ENCODE assay signal across 22 cellular contexts in the genomic region with DNA sequence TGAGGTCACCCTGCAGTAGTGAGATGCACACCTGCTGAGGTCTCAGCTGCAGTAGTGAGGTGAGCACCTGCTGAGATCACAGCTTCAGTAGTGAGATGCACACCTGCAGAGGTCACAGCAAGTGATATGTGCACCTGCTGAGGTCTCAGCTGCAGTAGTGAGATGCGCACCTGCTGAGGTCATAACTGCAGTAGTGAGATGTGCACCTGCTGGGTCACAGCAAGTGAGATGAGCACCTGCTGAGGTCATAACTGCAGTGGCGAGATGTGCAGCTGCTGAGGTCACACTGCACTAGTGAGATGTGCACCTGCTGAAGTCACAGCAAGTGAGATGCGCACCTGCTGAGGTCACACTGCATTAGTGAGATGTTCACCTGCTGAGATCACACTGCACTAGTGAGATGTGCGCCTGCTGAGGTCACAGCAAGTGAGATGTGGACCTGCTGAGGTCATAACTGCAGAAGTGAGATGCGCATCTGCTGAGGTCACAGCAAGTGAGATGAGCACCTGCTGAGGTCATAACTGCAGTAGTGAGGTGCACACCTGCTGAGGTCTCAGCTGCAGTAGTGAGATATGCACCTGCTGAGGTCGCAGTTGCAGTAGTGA. TPM values are rescaled to one million over a fixed set of nuclear protein-coding genes. Genes with fewer than 3 reads are reported as not detected.
DNase-seq lines count a peak whose midpoint lies in the region; ATAC-seq lines count a peak whose summit lies in the region.
"Had no signal": no experiment of that assay in that cellular context is flagged by ENCODE, and none has a peak within 500 bp of the region (broad histone marks: within the 10 kb centered on the region; RNA-seq: fewer than 3 reads in every experiment).

No MANE protein-coding gene starts in this region.

- H3K9me3 ChIP-seq in neuronal stem cell (replicated peaks in 1 of 2; ENCODE audit: control insufficient read depth in 2 of 2, insufficient read depth in 1 of 2, low read depth in 1 of 2, low read length in 2 of 2): no peaks in the 10 kb centered on the region
- H3K9me3 ChIP-seq: BE2C, SJCRH30 had no signal

- peak overlapping the region; percentile 68 for H3K18ac ChIP-seq in neuronal stem cell (ENCODE audit: low read length)

- peaks cover 3% of the 10 kb centered on the region for H3K79me1 ChIP-seq in neuronal stem cell (ENCODE audit: low read depth, low read length)

- H2BK120ac ChIP-seq in neuronal stem cell (ENCODE audit: low read depth, low read length): no peak overlapping the region

- DNase-seq in DMS53 (lab: John Stamatoyannopoulos, UW) (peak; percentile 30), DMS53 treated with DMSO at 0.1 percent for 48 hours (lab: John Stamatoyannopoulos, UW; ENCODE audit: unreplicated experiment) (no peak), COLO668 (lab: John Stamatoyannopoulos, UW; ENCODE audit: unreplicated experiment) (peak; percentile 15), NCI-H69 (lab: John Stamatoyannopoulos, UW) (peak; percentile 30), neuronal stem cell (ENCODE audit: low spot score) (no peak)
- no peak for DNase-seq in activated naive CD4-positive, alpha-beta T cell treated with anti-CD3 and anti-CD28 coated beads, Interleukin-2, amount 50 U/mL, for 16 hours
- DNase-seq: BE2C; Calu3; CD8-positive, alpha-beta memory T cell; GOT3; HCEC 1CT; NCI-H1092; NCI-H1417 treated with DMSO at 0.1 percent for 48 hours; NCI-H1930; NCI-H526 treated with DMSO at 0.1 percent for 48 hours; NK-92 treated with Interleukin-12 subunit alpha and Interleukin-12 subunit beta, amount 100 ng/mL, for 24 hours; PC-3; SJCRH30 had no signal

- H3K36me3 ChIP-seq in neuronal stem cell (replicated peaks in 1 of 2; ENCODE audit: control insufficient read depth in 2 of 2, insufficient read depth in 2 of 2, low read length in 2 of 2): no peaks in the 10 kb centered on the region
- H3K36me3 ChIP-seq: BE2C, SJCRH30 had no signal

- H3K14ac ChIP-seq in neuronal stem cell (ENCODE audit: low read length): no peak overlapping the region

- no peak overlapping the region for H3K27ac ChIP-seq in neuronal stem cell (replicated peaks; ENCODE audit: low read length)
- H3K27ac ChIP-seq: 22Rv1, SJCRH30 had no signal

- H3K4ac ChIP-seq in neuronal stem cell (ENCODE audit: low read length): no peak overlapping the region

- H3K27me3 ChIP-seq in neuronal stem cell (ENCODE audit: control insufficient read depth in 3 of 3, insufficient read depth in 3 of 3, low read depth in 1 of 3, low read length in 3 of 3): no peaks in the 10 kb centered on the region
- H3K27me3 ChIP-seq: BE2C, SJCRH30 had no signal

- H2AFZ ChIP-seq in neuronal stem cell (ENCODE audit: low read length): no peak overlapping the region

- peak overlapping the region; percentile 68 for H2BK12ac ChIP-seq in neuronal stem cell (ENCODE audit: low read length)

- peak overlapping the region; percentile 18 for H4K91ac ChIP-seq in neuronal stem cell (ENCODE audit: low read depth, low read length, poor library complexity)

- no peak overlapping the region for H3K9ac ChIP-seq in neuronal stem cell (ENCODE audit: low read depth, low read length, poor library complexity)

- peak overlapping the region; percentile 37 for H3K23ac ChIP-seq in neuronal stem cell (ENCODE audit: low read depth, low read length, poor library complexity)

- H4K8ac ChIP-seq in neuronal stem cell (ENCODE audit: low read depth, low read length): no peak overlapping the region

- H3K4me3 ChIP-seq in neuronal stem cell (ENCODE audit: low read length in 2 of 2): peak overlapping the region in 1 of 2 donors; percentile 24
- H3K4me3 ChIP-seq: SJCRH30 had no signal

- peaks cover 2 to 6% of the 10 kb centered on the region in 2 donors for H3K4me1 ChIP-seq in neuronal stem cell (ENCODE audit: control insufficient read depth in 2 of 2, insufficient read depth in 1 of 2, low read depth in 1 of 2, low read length in 2 of 2)
- H3K4me1 ChIP-seq: BE2C, SJCRH30 had no signal

- WGBS in neuronal stem cell (ENCODE audit: extremely low coverage in 2 of 2, insufficient read length in 2 of 2, insufficient replicate concordance in 1 of 2), 2 donors: no CpG with 5 or more reads among the region's 6 CpGs

- H2BK15ac ChIP-seq in neuronal stem cell (ENCODE audit: low read length): peak overlapping the region; percentile 3

- no peak overlapping the region for H3K4me2 ChIP-seq in neuronal stem cell (ENCODE audit: insufficient read depth, low read length, poor library complexity, severe bottlenecking)

- H2AK5ac ChIP-seq in neuronal stem cell (ENCODE audit: low read depth, low read length): peak overlapping the region; percentile 20

- H2BK5ac ChIP-seq in neuronal stem cell (ENCODE audit: low read length): no peak overlapping the region

- ATAC-seq in GM21515 (IDR thresholded peaks at IDR 0.05; ENCODE audit: unreplicated experiment) (no peak), GM19452 (IDR thresholded peaks at IDR 0.05; ENCODE audit: unreplicated experiment) (no peak)
- ATAC-seq: PC-3, Right ventricle myocardium inferior had no signal

RNA-seq across cellular contexts. Expression of gene ZDHHC14, which starts 20.8 kb away (rescaled TPM):
- polyA plus RNA-seq in neuronal stem cell (2013, experiment 1 of 2): 9.4 TPM
- polyA plus RNA-seq in neuronal stem cell (2013, experiment 2 of 2): 9.2 TPM

Comparison
In these comparisons a context has a peak if more than half of its experiments do, and no peak if none do; other contexts are left out.
1. DNase-seq: peak in DMS53 (single experiment), COLO668 (single experiment) and NCI-H69 (single experiment); none in DMS53 treated with DMSO at 0.1 percent for 48 hours (single experiment), neuronal stem cell (single experiment) and activated naive CD4-positive, alpha-beta T cell treated with anti-CD3 and anti-CD28 coated beads, Interleukin-2, amount 50 U/mL, for 16 hours (single experiment).